ENCODE assay signal across 1 cellular context in genomic region chr6:7204726-7205125, GRCh38.
TF ChIP-seq lines count a peak whose summit lies in the region.

No MANE protein-coding gene starts in this region.

TF ChIP-seq in GM23338, 12 proteins besides CTCF, POLR2A, EP300 and RAD21 (continued from another document):
- no peak for TF ChIP-seq ZNF462 (CRISPR knock-in tag; IDR thresholded peaks at IDR 0.05)
- TF ChIP-seq CREB1 (CRISPR knock-in tag; IDR thresholded peaks at IDR 0.05; ENCODE audit: low read depth), result no peak
